7 cellular contexts compared by ENCODE assay signal in genomic region chr1:150028322-150028721, GRCh38.
"Had no signal": no experiment of that assay in that cellular context is flagged by ENCODE, and none has a peak within 500 bp of the region (broad histone marks: within the 10 kb centered on the region; RNA-seq: fewer than 3 reads in every experiment).

No MANE protein-coding gene starts in this region.

- FAIRE-seq: H1, H54, HTR-8/SVneo had no signal

- H2AFZ ChIP-seq: GM23338 had no signal

- H3K4me2 ChIP-seq: GM23338 had no signal

- DNase-seq: H9, HCEC 1CT, KBM-7 had no signal

- H3K4me3 ChIP-seq: GM23338 had no signal

- ATAC-seq: GM23338 had no signal
